In the genomic region with DNA sequence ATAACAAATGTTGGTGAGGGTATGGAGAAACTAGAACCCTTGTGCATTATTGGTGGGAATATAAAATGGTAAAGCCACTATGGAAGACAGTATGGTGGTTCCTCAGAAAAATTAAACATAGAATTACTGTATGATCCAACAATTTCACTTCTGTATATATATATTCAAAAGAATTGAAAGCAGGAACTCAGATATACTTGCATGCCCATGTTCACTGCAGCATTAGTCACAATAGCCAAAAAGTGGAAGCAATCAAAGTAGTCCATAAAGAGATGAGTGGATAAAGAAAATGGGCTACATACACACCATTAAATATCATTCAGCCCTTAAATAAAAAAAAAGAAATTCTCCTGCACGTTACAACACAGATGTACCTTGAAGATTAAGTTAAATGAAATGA, we compare ENCODE assay signal across 16 cellular contexts. TPM values are rescaled to one million over a fixed set of nuclear protein-coding genes. Genes with fewer than 3 reads are reported as not detected.
A peak's percentile ranks its signal among the peaks of the same experiment; 100 is the strongest.
DNase-seq lines count a peak whose midpoint lies in the region; FAIRE-seq and TF ChIP-seq lines count a peak whose summit lies in the region.
"Had no signal": no experiment of that assay in that cellular context is flagged by ENCODE, and none has a peak within 500 bp of the region (broad histone marks: within the 10 kb centered on the region; RNA-seq: fewer than 3 reads in every experiment).

No MANE protein-coding gene starts in this region.

- TF ChIP-seq POLR2A in erythroblast (IDR thresholded peaks at IDR 0.05; ENCODE audit: low read length) (no peak), vagina (IDR thresholded peaks at IDR 0.05) (no peak)

- no peaks in the 10 kb centered on the region for H3K9me3 ChIP-seq in vagina
- H3K9me3 ChIP-seq: BE2C, HAP-1 had no signal

- H3K27me3 ChIP-seq in vagina, result no peaks in the 10 kb centered on the region
- H3K27me3 ChIP-seq: BE2C had no signal

- no peaks in the 10 kb centered on the region for H3K4me1 ChIP-seq in vagina
- H3K4me1 ChIP-seq: BE2C, HAP-1 had no signal

- peaks cover 2 to 3% of the 10 kb centered on the region in 2 donors for H3K36me3 Mint-ChIP-seq in CD14-positive monocyte
- peaks cover 68% of the 10 kb centered on the region for H3K36me3 Mint-ChIP-seq in dendritic cell treated with granulocyte-macrophage colony-stimulating factor and Interleukin-4, amounts not matched to agents 40 ng/mL and 50 ng/mL, for 4 days (ENCODE audit: low read depth)

- H3K4me3 Mint-ChIP-seq in CD14-positive monocyte, result no peak overlapping the region
- peak overlapping the region; percentile 77 for H3K4me3 Mint-ChIP-seq in dendritic cell treated with granulocyte-macrophage colony-stimulating factor and Interleukin-4, amounts not matched to agents 40 ng/mL and 50 ng/mL, for 4 days
- H3K4me3 Mint-ChIP-seq: CD4-positive, alpha-beta memory T cell had no signal

- H3K4me3 ChIP-seq in vagina, result no peak overlapping the region
- H3K4me3 ChIP-seq: GM23248, HAP-1 had no signal

- no peaks in the 10 kb centered on the region for H3K36me3 ChIP-seq in vagina
- H3K36me3 ChIP-seq: BE2C, HAP-1 had no signal

- TF ChIP-seq CTCF in CD14-positive monocyte (IDR thresholded peaks at IDR 0.05) (no peak), D721Med (IDR thresholded peaks at IDR 0.05; ENCODE audit: insufficient read depth, missing control alignments) (no peak), vagina (IDR thresholded peaks at IDR 0.05) (no peak)

- in situ Hi-C loops in ACHN (cut with HindIII; ENCODE audit: low pct_ligation_motif_present, low pct_unique_long_range_greater_than_20kb, low sequenced_read_pairs), result no loop called here

- DNase-seq in CD14-positive monocyte (ENCODE audit: low spot score) (no peak), D721Med (ENCODE audit: insufficient read length, low spot score) (no peak), MV-4-11 (lab: John Stamatoyannopoulos, UW) (peak; percentile 43), erythroblast (lab: John Stamatoyannopoulos, UW) (no peak), NCI-H1048 (lab: John Stamatoyannopoulos, UW) (no peak), ACHN (no peak), vagina (ENCODE audit: extremely low spot score in 2 of 2) (no peak)
- DNase-seq: BE2C; C1 segment of cervical spinal cord; CD4-positive, alpha-beta memory T cell; DMS79 treated with DMSO at 0.1 percent for 48 hours; GF-D8; GM23248 had no signal

- intact Hi-C loops in CD14-positive monocyte (cut with micrococcal nuclease), result loop anchor here in 1 of 2 donors (10.0 kb wide), 1 partner anchor 71 kb away; no protein-coding TSS in a partner anchor
- intact Hi-C loops in dendritic cell treated with granulocyte-macrophage colony-stimulating factor and Interleukin-4, amounts not matched to agents 40 ng/mL and 50 ng/mL, for 4 days (cut with micrococcal nuclease), result no loop called here
- intact Hi-C loops in vagina (cut with DNase I), result no loop called here

- no peak overlapping the region for H3K27ac ChIP-seq in vagina
- H3K27ac ChIP-seq: GM23248 had no signal

- H3K4me1 Mint-ChIP-seq in CD14-positive monocyte, result peaks cover 24% of the 10 kb centered on the region
- peaks cover 65% of the 10 kb centered on the region for H3K4me1 Mint-ChIP-seq in dendritic cell treated with granulocyte-macrophage colony-stimulating factor and Interleukin-4, amounts not matched to agents 40 ng/mL and 50 ng/mL, for 4 days (ENCODE audit: low read depth)

- peaks cover 0 to 3% (median 0%) of the 10 kb centered on the region in 3 donors for H3K27me3 Mint-ChIP-seq in CD14-positive monocyte (ENCODE audit: low read depth in 3 of 3)
- H3K27me3 Mint-ChIP-seq in dendritic cell treated with granulocyte-macrophage colony-stimulating factor and Interleukin-4, amounts not matched to agents 40 ng/mL and 50 ng/mL, for 4 days, result no peaks in the 10 kb centered on the region
- H3K27me3 Mint-ChIP-seq: CD4-positive, alpha-beta memory T cell had no signal

- peak overlapping the region in 6 of 7 donors; percentile 7 to 74 (median 56) for H3K27ac Mint-ChIP-seq in CD14-positive monocyte
- H3K27ac Mint-ChIP-seq in dendritic cell treated with granulocyte-macrophage colony-stimulating factor and Interleukin-4, amounts not matched to agents 40 ng/mL and 50 ng/mL, for 4 days, result peak overlapping the region; percentile 85
- H3K27ac Mint-ChIP-seq: CD4-positive, alpha-beta memory T cell had no signal

- FAIRE-seq in D721Med (lab: Jason Lieb, UNC), result peak; percentile 35
- FAIRE-seq: GM19239 had no signal

- H3K9me3 Mint-ChIP-seq in CD14-positive monocyte, result no peaks in the 10 kb centered on the region
- H3K9me3 Mint-ChIP-seq in dendritic cell treated with granulocyte-macrophage colony-stimulating factor and Interleukin-4, amounts not matched to agents 40 ng/mL and 50 ng/mL, for 4 days, result no peaks in the 10 kb centered on the region
- H3K9me3 Mint-ChIP-seq: CD4-positive, alpha-beta memory T cell had no signal

RNA-seq across cellular contexts. Expression of a gene that starts 34.1 kb away (rescaled TPM):
- polyA plus RNA-seq in CD14-positive monocyte, result 1 to 10 TPM in 1 of 2 donors, under 1 TPM in 1; 0.20 to 1.4 TPM
- total RNA-seq in vagina, result 15.0 TPM
